1 cellular context compared by ENCODE assay signal in the genomic region with DNA sequence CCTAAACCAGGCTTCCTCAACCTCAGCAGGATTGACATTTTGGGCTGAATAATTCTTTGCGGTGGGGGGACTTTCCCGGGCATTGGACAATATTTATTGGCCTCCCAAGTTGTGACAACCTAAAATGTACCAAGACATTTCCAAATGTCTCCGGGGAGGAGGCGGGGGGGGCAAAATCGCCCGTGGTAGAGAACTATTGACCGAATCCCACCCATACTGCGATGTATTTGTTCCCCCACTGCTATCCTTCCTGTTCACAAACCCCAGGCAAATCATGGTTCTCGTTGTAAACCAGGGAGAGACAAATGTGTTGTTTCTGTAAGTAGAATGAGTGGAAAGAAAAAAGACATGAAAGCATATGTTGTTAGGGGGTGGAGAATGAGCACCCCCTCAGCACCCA.
TF ChIP-seq lines count a peak whose summit lies in the region.

No MANE protein-coding gene starts in this region.

TF ChIP-seq in H1, 55 proteins besides CTCF, POLR2A, EP300 and RAD21:
- TF ChIP-seq TAF7 (optimal IDR thresholded peaks at IDR 0.05; ENCODE audit: borderline replicate concordance, low read depth, low read length): no peak
- TF ChIP-seq USF2 (IDR thresholded peaks at IDR 0.05; ENCODE audit: low read length): no peak
- TF ChIP-seq, protein P1, sequence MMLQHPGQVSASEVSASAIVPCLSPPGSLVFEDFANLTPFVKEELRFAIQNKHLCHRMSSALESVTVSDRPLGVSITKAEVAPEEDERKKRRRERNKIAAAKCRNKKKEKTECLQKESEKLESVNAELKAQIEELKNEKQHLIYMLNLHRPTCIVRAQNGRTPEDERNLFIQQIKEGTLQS (IDR thresholded peaks at IDR 0.05; ENCODE audit: insufficient read depth, low read depth, low read length): no peak
